ENCODE assay signal across 8 cellular contexts in the genomic region with DNA sequence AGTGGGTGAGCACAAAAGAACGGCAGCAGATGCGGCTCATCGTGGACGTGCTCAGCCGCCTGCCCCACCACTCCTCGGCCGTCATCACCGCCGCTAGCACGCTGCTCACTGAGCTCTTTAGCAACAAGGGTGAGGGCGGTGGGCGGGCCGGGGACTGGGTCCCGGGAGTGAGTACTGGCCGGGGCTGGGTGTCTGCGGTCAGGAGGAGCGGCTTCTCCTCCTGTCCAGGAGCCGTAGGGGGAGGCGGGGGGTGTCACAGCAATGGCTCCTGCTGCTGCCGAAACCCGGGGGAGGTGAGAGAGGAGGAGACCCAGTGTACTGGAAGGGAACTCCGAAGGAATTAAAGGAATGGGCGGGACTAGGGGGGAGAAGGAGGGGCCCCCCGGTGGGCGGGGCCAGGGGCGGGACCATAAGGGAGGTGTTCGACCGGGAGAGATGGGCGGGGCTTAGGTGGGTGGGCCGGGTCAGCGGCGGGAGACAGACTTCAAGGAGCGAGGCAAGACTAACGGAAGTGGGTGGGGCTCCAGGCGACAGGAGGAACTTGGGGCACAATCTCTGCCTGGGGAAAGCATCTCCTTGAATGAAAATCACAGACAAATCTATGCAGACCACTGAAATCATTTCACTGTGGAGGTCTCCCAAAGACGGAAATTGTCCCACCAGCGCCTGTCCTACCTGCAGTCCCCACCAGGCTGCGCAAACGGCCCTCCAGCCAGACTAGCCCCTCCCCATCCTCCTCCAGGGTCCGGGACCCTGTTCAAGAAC. TPM values are rescaled to one million over a fixed set of nuclear protein-coding genes. Genes with fewer than 3 reads are reported as not detected.
DNase-seq lines count a peak whose midpoint lies in the region; ATAC-seq, FAIRE-seq and TF ChIP-seq lines count a peak whose summit lies in the region.

No MANE protein-coding gene starts in this region.

- H3K9me3 Mint-ChIP-seq in T-helper 1 cell treated with Interleukin-12 subunit alpha and Interleukin-12 subunit beta and Interleukin-4 antibody, amounts not matched to agents 30 μg/mL and 1 μg/mL, for 36 hours, result no peaks in the 10 kb centered on the region

- H3K27ac Mint-ChIP-seq in T-helper 1 cell treated with Interleukin-12 subunit alpha and Interleukin-12 subunit beta and Interleukin-4 antibody, amounts not matched to agents 30 μg/mL and 1 μg/mL, for 36 hours, result peak overlapping the region; percentile 67

- H3K4me3 ChIP-seq in right atrium auricular region, result peak overlapping the region; percentile 50 to 67

- peaks cover 29% of the 10 kb centered on the region for H3K27me3 Mint-ChIP-seq in T-helper 1 cell treated with Interleukin-12 subunit alpha and Interleukin-12 subunit beta and Interleukin-4 antibody, amounts not matched to agents 30 μg/mL and 1 μg/mL, for 36 hours (ENCODE audit: low read depth)

- peak overlapping the region; percentile 90 for H3K4me3 Mint-ChIP-seq in T-helper 1 cell treated with Interleukin-12 subunit alpha and Interleukin-12 subunit beta and Interleukin-4 antibody, amounts not matched to agents 30 μg/mL and 1 μg/mL, for 36 hours

- peaks cover 0 to 21% of the 10 kb centered on the region in 2 donors for H3K27me3 ChIP-seq in right atrium auricular region

- peaks cover 4% of the 10 kb centered on the region for H3K36me3 Mint-ChIP-seq in T-helper 1 cell treated with Interleukin-12 subunit alpha and Interleukin-12 subunit beta and Interleukin-4 antibody, amounts not matched to agents 30 μg/mL and 1 μg/mL, for 36 hours (ENCODE audit: low read depth)

- DNase-seq in EL (peak; percentile 99), NCI-H1694 (lab: John Stamatoyannopoulos, UW) (peak; percentile 92), amniotic stem cell (lab: John Stamatoyannopoulos, UW) (peak; percentile 86), right atrium auricular region (ENCODE audit: low spot score) (peak; percentile 98), pulmonary artery endothelial cell (ENCODE audit: low read depth, low spot score) (peak; percentile 77), urothelium cell line (ENCODE audit: low spot score) (peak; percentile 97)

- peak overlapping the region; percentile 62 to 73 for H3K27ac ChIP-seq in right atrium auricular region

- H3K4me1 ChIP-seq in right atrium auricular region, result peaks cover 0 to 54% of the 10 kb centered on the region in 2 donors

- H3K9me3 ChIP-seq in right atrium auricular region, result no peaks in the 10 kb centered on the region

- no peaks in the 10 kb centered on the region for H3K36me3 ChIP-seq in right atrium auricular region

- ATAC-seq in HG02571 (IDR thresholded peaks at IDR 0.05; ENCODE audit: unreplicated experiment), result peak; percentile 63

- peak; percentile 88 for FAIRE-seq in urothelium cell line (lab: Jason Lieb, UNC)

- peaks cover 17% of the 10 kb centered on the region for H3K4me1 Mint-ChIP-seq in T-helper 1 cell treated with Interleukin-12 subunit alpha and Interleukin-12 subunit beta and Interleukin-4 antibody, amounts not matched to agents 30 μg/mL and 1 μg/mL, for 36 hours (ENCODE audit: low read depth)

- TF ChIP-seq CTCF in right atrium auricular region (IDR thresholded peaks at IDR 0.05), result peak; percentile 37 to 71

RNA-seq across cellular contexts. Expression of a gene that starts 2.3 kb away (rescaled TPM):
- 1 to 10 TPM; 1.7 to 4.5 TPM for total RNA-seq in right atrium auricular region
- total RNA-seq in pulmonary artery endothelial cell, result 2.2 and 6.8 TPM in 2 replicates

RNA-seq across cellular contexts. Expression of a gene that starts 8.0 kb away (rescaled TPM):
- total RNA-seq in right atrium auricular region (10 to 100 TPM; 21.0 to 25.0 TPM), pulmonary artery endothelial cell (79.5 and 101 TPM in 2 replicates)

RNA-seq across cellular contexts. Expression of a gene that starts 53.0 kb away (rescaled TPM):
- total RNA-seq in right atrium auricular region (not detected), pulmonary artery endothelial cell (not detected in 2 replicates)

RNA-seq across cellular contexts. Expression of a gene that starts 59.7 kb away (rescaled TPM):
- 10 to 100 TPM; 36.8 to 41.3 TPM for total RNA-seq in right atrium auricular region
- 35.4 and 38.1 TPM in 2 replicates for total RNA-seq in pulmonary artery endothelial cell

Comparison
In these comparisons a context has a peak if more than half of its experiments do, and no peak if none do; other contexts are left out.
1. Peak in every context shown above with its lines: DNase-seq, ATAC-seq, H3K4me3 ChIP-seq and H3K27ac ChIP-seq.